In genomic region chr1:212937034-212937433, GRCh38 we compare ENCODE assay signal across 4 cellular contexts.
"Had no signal": no experiment of that assay in that cellular context is flagged by ENCODE, and none has a peak within 500 bp of the region (broad histone marks: within the 10 kb centered on the region; RNA-seq: fewer than 3 reads in every experiment).

No MANE protein-coding gene starts in this region.

- ATAC-seq: GM23338 had no signal

- DNase-seq: H9, HCEC 1CT, KBM-7 had no signal
